ENCODE assay signal across 10 cellular contexts in the genomic region with DNA sequence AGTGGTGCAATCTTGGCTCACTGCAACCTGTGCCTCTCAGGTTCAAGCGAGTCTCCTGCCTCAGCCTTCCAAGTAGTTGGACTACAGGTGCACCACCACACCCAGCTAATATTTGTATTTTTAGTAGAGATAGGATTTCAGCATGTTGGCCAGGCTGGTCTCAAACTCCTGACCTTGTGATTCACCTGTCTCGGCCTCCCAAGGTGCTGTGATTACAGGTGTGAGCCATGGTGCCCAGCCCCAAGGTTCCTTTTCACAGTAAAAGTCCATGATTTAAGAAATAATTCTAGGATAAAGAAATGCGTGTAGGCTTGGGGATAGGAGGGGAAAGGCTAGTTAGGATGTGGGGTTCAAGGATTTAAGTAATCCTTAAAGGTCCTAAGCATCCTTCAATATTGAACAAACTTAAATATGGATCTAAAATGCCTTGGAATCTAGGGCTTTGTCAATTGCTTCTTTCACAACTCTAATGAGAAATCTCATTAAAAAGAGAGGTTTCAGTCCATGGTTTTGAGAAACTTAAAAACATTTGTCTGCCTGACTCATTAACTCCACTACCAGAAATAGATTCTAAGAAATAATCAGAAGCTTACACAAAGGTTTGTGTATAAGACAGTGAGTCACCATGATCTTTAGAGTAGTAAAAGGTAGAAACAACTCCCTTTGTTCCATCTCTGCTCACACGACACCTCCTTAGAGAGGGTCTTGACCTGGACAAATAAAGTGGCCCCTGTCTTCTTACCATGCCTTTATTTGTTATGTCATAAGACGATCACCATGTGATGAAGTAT.
DNase-seq lines count a peak whose midpoint lies in the region; ATAC-seq, FAIRE-seq and TF ChIP-seq lines count a peak whose summit lies in the region.
"Had no signal": no experiment of that assay in that cellular context is flagged by ENCODE, and none has a peak within 500 bp of the region (broad histone marks: within the 10 kb centered on the region; RNA-seq: fewer than 3 reads in every experiment).

No MANE protein-coding gene starts in this region.

- FAIRE-seq in islet of Langerhans (lab: Jason Lieb, UNC): peak; percentile 53

- ATAC-seq in GM21390 (IDR thresholded peaks at IDR 0.05; ENCODE audit: unreplicated experiment): no peak
- ATAC-seq: lower lobe of right lung had no signal

- H3K4me3 Mint-ChIP-seq in activated naive CD8-positive, alpha-beta T cell treated with anti-CD3 and anti-CD28 coated beads for 36 hours: peak overlapping the region; percentile 11
- H3K4me3 Mint-ChIP-seq in neural progenitor cell: no peak overlapping the region

- TF ChIP-seq CTCF in neural progenitor cell (IDR thresholded peaks at IDR 0.05): no peak

- H3K9ac ChIP-seq in neural progenitor cell: no peak overlapping the region

- H3K9me3 Mint-ChIP-seq in activated naive CD8-positive, alpha-beta T cell treated with anti-CD3 and anti-CD28 coated beads for 36 hours: peaks cover 23% of the 10 kb centered on the region
- peaks cover 13% of the 10 kb centered on the region for H3K9me3 Mint-ChIP-seq in neural progenitor cell

- no peaks in the 10 kb centered on the region for H3K9me3 ChIP-seq in neural progenitor cell (ENCODE audit: low read depth)
- H3K9me3 ChIP-seq: lower lobe of right lung had no signal

- DNase-seq in HCEC 1CT (peak; percentile 73), neural progenitor cell (ENCODE audit: low spot score) (no peak), dedifferentiated amniotic fluid mesenchymal stem cell (ENCODE audit: extremely low spot score) (no peak), RPMI8226 (no peak)
- no peak for DNase-seq in activated naive CD8-positive, alpha-beta T cell treated with anti-CD3 and anti-CD28 coated beads for 36 hours
- DNase-seq: lower lobe of right lung, NCI-H69 had no signal

- H3K36me3 Mint-ChIP-seq in activated naive CD8-positive, alpha-beta T cell treated with anti-CD3 and anti-CD28 coated beads for 36 hours: peaks cover 20% of the 10 kb centered on the region
- H3K36me3 Mint-ChIP-seq in neural progenitor cell: no peaks in the 10 kb centered on the region

- peaks cover 68% of the 10 kb centered on the region for H3K4me1 Mint-ChIP-seq in activated naive CD8-positive, alpha-beta T cell treated with anti-CD3 and anti-CD28 coated beads for 36 hours
- H3K4me1 Mint-ChIP-seq in neural progenitor cell: peaks cover 39% of the 10 kb centered on the region

- H3K4me3 ChIP-seq in ACC112 (ENCODE audit: low read depth, low read length) (no peak overlapping the region), neural progenitor cell (no peak overlapping the region)
- H3K4me3 ChIP-seq: lower lobe of right lung had no signal

- peaks cover 7% of the 10 kb centered on the region for H3F3A ChIP-seq in neural progenitor cell (ENCODE audit: low read depth)

- H3K4me1 ChIP-seq in ACC112 (ENCODE audit: control insufficient read depth, insufficient read depth, low read length, unreplicated experiment): peaks cover 41% of the 10 kb centered on the region
- peaks cover 14% of the 10 kb centered on the region for H3K4me1 ChIP-seq in neural progenitor cell

- H3K36me3 ChIP-seq in ACC112 (ENCODE audit: insufficient read depth, low read length) (no peaks in the 10 kb centered on the region), neural progenitor cell (no peaks in the 10 kb centered on the region)
- H3K36me3 ChIP-seq: lower lobe of right lung had no signal

- H3K79me2 ChIP-seq in ACC112 (ENCODE audit: control insufficient read depth, insufficient read depth, low read length, unreplicated experiment): no peaks in the 10 kb centered on the region
- no peaks in the 10 kb centered on the region for H3K79me2 ChIP-seq in neural progenitor cell (ENCODE audit: low read depth)

- no peak overlapping the region for H2AFZ ChIP-seq in ACC112 (ENCODE audit: low read length, unreplicated experiment)
- H2AFZ ChIP-seq in neural progenitor cell (replicated peaks): no peak overlapping the region

- no peaks in the 10 kb centered on the region for H3K27me3 Mint-ChIP-seq in activated naive CD8-positive, alpha-beta T cell treated with anti-CD3 and anti-CD28 coated beads for 36 hours
- H3K27me3 Mint-ChIP-seq in neural progenitor cell (ENCODE audit: insufficient read depth, low read depth): peaks cover 5% of the 10 kb centered on the region

- H3K27ac Mint-ChIP-seq in activated naive CD8-positive, alpha-beta T cell treated with anti-CD3 and anti-CD28 coated beads for 36 hours: peak overlapping the region; percentile 96
- no peak overlapping the region for H3K27ac Mint-ChIP-seq in neural progenitor cell

- no peaks in the 10 kb centered on the region for H4K20me1 ChIP-seq in neural progenitor cell (ENCODE audit: low read depth)

- H3K27ac ChIP-seq in ACC112 (ENCODE audit: low read depth, low read length) (peak overlapping the region; percentile 98; the same call in 1 of the 2 replicates), neural progenitor cell (no peak overlapping the region)
- H3K27ac ChIP-seq: lower lobe of right lung had no signal

- H3K4me2 ChIP-seq in neural progenitor cell: no peak overlapping the region

- H3K27me3 ChIP-seq in ACC112 (ENCODE audit: insufficient read depth, low read length) (no peaks in the 10 kb centered on the region), neural progenitor cell (no peaks in the 10 kb centered on the region)
